In genomic region chr3:39605837-39606236, GRCh38 we compare ENCODE assay signal across 1 cellular context.
TF ChIP-seq lines count a peak whose summit lies in the region.

No MANE protein-coding gene starts in this region.

TF ChIP-seq in K562, 482 proteins besides CTCF, POLR2A, EP300 and RAD21 (continued from another document):
- TF ChIP-seq ATF6 (CRISPR knock-in tag; IDR thresholded peaks at IDR 0.05) (no peak), SIRT6 (IDR thresholded peaks at IDR 0.05; ENCODE audit: low read depth, low read length) (no peak), MYC (IDR thresholded peaks at IDR 0.05; ENCODE audit: low read depth, low read length) (no peak), MYC (CRISPR knock-in tag; IDR thresholded peaks at IDR 0.05; ENCODE audit: borderline replicate concordance, low read depth) (no peak), CBX1 (IDR thresholded peaks at IDR 0.05; ENCODE audit: low read depth) (no peak), TCF7L2 (IDR thresholded peaks at IDR 0.05; ENCODE audit: low read depth, low read length) (no peak), RBBP5 (IDR thresholded peaks at IDR 0.05; ENCODE audit: borderline replicate concordance, insufficient read depth, low read length, poor library complexity, severe bottlenecking) (no peak), MYBL2 (IDR thresholded peaks at IDR 0.05; ENCODE audit: low read depth) (no peak), MYBL2 (CRISPR knock-in tag; IDR thresholded peaks at IDR 0.05; ENCODE audit: borderline replicate concordance) (no peak), ZNF143 (CRISPR knock-in tag; IDR thresholded peaks at IDR 0.05) (no peak), ZNF318 (IDR thresholded peaks at IDR 0.05; ENCODE audit: borderline replicate concordance in 1 of 2, low read depth in 1 of 2) (no peak), RAD51 (IDR thresholded peaks at IDR 0.05; ENCODE audit: borderline replicate concordance, low read depth) (no peak), ZNF316 (IDR thresholded peaks at IDR 0.05) (peak; percentile 72), ZNF766 (CRISPR knock-in tag; conservative IDR thresholded peaks at IDR 0.05) (no peak)
